In genomic region chr15:33011976-33012375, GRCh38 we compare ENCODE assay signal across 1 cellular context.
TF ChIP-seq lines count a peak whose summit lies in the region.

No MANE protein-coding gene starts in this region.

TF ChIP-seq in IMR-90, 13 proteins besides CTCF, POLR2A, EP300 and RAD21 (continued from another document):
- TF ChIP-seq SMC3 (IDR thresholded peaks at IDR 0.05; ENCODE audit: low read depth, low read length) (no peak), MXI1 (IDR thresholded peaks at IDR 0.05; ENCODE audit: borderline replicate concordance, low read depth, low read length) (no peak), BHLHE40 (IDR thresholded peaks at IDR 0.05; ENCODE audit: low read depth, low read length) (no peak), RCOR1 (IDR thresholded peaks at IDR 0.05; ENCODE audit: insufficient replicate concordance, low read length) (no peak), MAZ (IDR thresholded peaks at IDR 0.05; ENCODE audit: borderline replicate concordance, low read depth, low read length) (no peak), CHD1 (IDR thresholded peaks at IDR 0.05; ENCODE audit: low read depth, low read length) (no peak), CEBPB (IDR thresholded peaks at IDR 0.05; ENCODE audit: low read depth, low read length) (no peak), NFE2L2 (IDR thresholded peaks at IDR 0.05; ENCODE audit: low read depth, low read length) (no peak)
TF ChIP-seq in IMR-90: peak in this region for 0.
